10 cellular contexts compared by ENCODE assay signal in genomic region chr14:60161176-60162107, GRCh38. TPM values are rescaled to one million over a fixed set of nuclear protein-coding genes. Genes with fewer than 3 reads are reported as not detected.
DNase-seq lines count a peak whose midpoint lies in the region; ATAC-seq and TF ChIP-seq lines count a peak whose summit lies in the region.
"Had no signal": no experiment of that assay in that cellular context is flagged by ENCODE, and none has a peak within 500 bp of the region (broad histone marks: within the 10 kb centered on the region; RNA-seq: fewer than 3 reads in every experiment).

No MANE protein-coding gene starts in this region.

- TF ChIP-seq CTCF in esophagus squamous epithelium (IDR thresholded peaks at IDR 0.05), result no peak
- TF ChIP-seq CTCF in stomach (IDR thresholded peaks at IDR 0.05), result no peak
- TF ChIP-seq CTCF in GM13976 (IDR thresholded peaks at IDR 0.05; ENCODE audit: borderline replicate concordance, control extremely low read depth, extremely low read depth, insufficient read depth, missing control alignments), result no peak

- H3K27ac ChIP-seq in esophagus squamous epithelium, result peak overlapping the region; percentile 1 to 61 (median 53)
- peak overlapping the region in 4 of 5 donors; percentile 7 to 57 (median 42) for H3K27ac ChIP-seq in stomach
- H3K27ac ChIP-seq: BLaER1 had no signal

- H3K9me3 ChIP-seq in esophagus squamous epithelium (no peaks in the 10 kb centered on the region), stomach (no peaks in the 10 kb centered on the region)
- H3K9me3 ChIP-seq: BLaER1 had no signal

- no peaks in the 10 kb centered on the region for H3K9me3 Mint-ChIP-seq in activated T-cell treated with anti-CD3 and anti-CD28 coated beads, Interleukin-2, amount 50 U/mL, for 72 hours
- H3K9me3 Mint-ChIP-seq in activated T-cell treated with anti-CD3 and anti-CD28 coated beads, Interleukin-2, amount 50 U/mL, for 4 hours, result no peaks in the 10 kb centered on the region

- ATAC-seq in activated T-cell treated with anti-CD3 and anti-CD28 coated beads, Interleukin-2, amount 50 U/mL, for 72 hours (replicated peaks in 1 of 2), result no peak
- no peak for ATAC-seq in activated T-cell treated with anti-CD3 and anti-CD28 coated beads, Interleukin-2, amount 50 U/mL, for 4 hours

- no peak overlapping the region for H3K4me3 ChIP-seq in esophagus squamous epithelium
- no peak overlapping the region for H3K4me3 ChIP-seq in stomach
- H3K4me3 ChIP-seq: BLaER1 had no signal

- in situ Hi-C loops in GM13976 (cut with MboI; ENCODE audit: low sequenced_read_pairs, unreplicated experiment), result no loop called here

- H3K4me1 ChIP-seq in esophagus squamous epithelium, result peaks cover 9 to 55% (median 17%) of the 10 kb centered on the region in 3 donors
- peaks cover 11 to 88% (median 45%) of the 10 kb centered on the region in 4 donors for H3K4me1 ChIP-seq in stomach

- no peaks in the 10 kb centered on the region for H3K27me3 Mint-ChIP-seq in activated T-cell treated with anti-CD3 and anti-CD28 coated beads, Interleukin-2, amount 50 U/mL, for 72 hours (ENCODE audit: low read depth)
- no peaks in the 10 kb centered on the region for H3K27me3 Mint-ChIP-seq in activated T-cell treated with anti-CD3 and anti-CD28 coated beads, Interleukin-2, amount 50 U/mL, for 4 hours (ENCODE audit: low read depth)

- no peak for TF ChIP-seq EP300 in stomach (IDR thresholded peaks at IDR 0.05)

- H3K36me3 Mint-ChIP-seq in activated T-cell treated with anti-CD3 and anti-CD28 coated beads, Interleukin-2, amount 50 U/mL, for 72 hours (ENCODE audit: insufficient read depth in 2 of 2), result peaks cover 0 to 2% of the 10 kb centered on the region in 2 donors
- H3K36me3 Mint-ChIP-seq in activated T-cell treated with anti-CD3 and anti-CD28 coated beads, Interleukin-2, amount 50 U/mL, for 4 hours (ENCODE audit: insufficient read depth), result peaks cover 11% of the 10 kb centered on the region

- DNase-seq in activated T-cell treated with anti-CD3 and anti-CD28 coated beads, Interleukin-2, amount 50 U/mL, for 72 hours, result no peak
- no peak for DNase-seq in activated T-cell treated with anti-CD3 and anti-CD28 coated beads, Interleukin-2, amount 50 U/mL, for 4 hours
- peak; percentile 93 for DNase-seq in NCI-H69 (lab: John Stamatoyannopoulos, UW)
- no peak for DNase-seq in esophagus squamous epithelium (lab: John Stamatoyannopoulos, UW)
- no peak for DNase-seq in stomach
- DNase-seq in hepatic stellate cell (ENCODE audit: low spot score), result no peak
- DNase-seq in activated CD4-positive, CD25-positive, alpha-beta regulatory T cell treated with anti-CD3 and anti-CD28 coated beads, Interleukin-2, amount 50 U/mL, for 72 hours, result no peak
- no peak for DNase-seq in GM13976 (ENCODE audit: low spot score)
- DNase-seq: NK-92 treated with Interleukin-12 subunit alpha and Interleukin-12 subunit beta, amount 100 ng/mL, for 24 hours had no signal

- TF ChIP-seq POLR2A in esophagus squamous epithelium (IDR thresholded peaks at IDR 0.05), result no peak
- TF ChIP-seq POLR2A in stomach (IDR thresholded peaks at IDR 0.05), result no peak

- H3K27ac Mint-ChIP-seq in activated T-cell treated with anti-CD3 and anti-CD28 coated beads, Interleukin-2, amount 50 U/mL, for 72 hours, result peak overlapping the region; percentile 21

- H3K4me3 Mint-ChIP-seq in activated T-cell treated with anti-CD3 and anti-CD28 coated beads, Interleukin-2, amount 50 U/mL, for 72 hours, result no peak overlapping the region
- no peak overlapping the region for H3K4me3 Mint-ChIP-seq in activated T-cell treated with anti-CD3 and anti-CD28 coated beads, Interleukin-2, amount 50 U/mL, for 4 hours

- H3K36me3 ChIP-seq in esophagus squamous epithelium (no peaks in the 10 kb centered on the region), stomach (peaks cover 0 to 4% (median 1%) of the 10 kb centered on the region in 4 donors)

- intact Hi-C loops in esophagus squamous epithelium (cut with DNase I), result loop anchor here (10.0 kb wide), 1 partner anchor 67 kb away; the partner anchor contains the start of gene PCNX4
- intact Hi-C loops in stomach (cut with DNase I; ENCODE audit: low total_unique reads), result loop anchor here (10.0 kb wide), 1 partner anchor 67 kb away; the partner anchor contains the start of gene PCNX4

- H3K4me1 Mint-ChIP-seq in activated T-cell treated with anti-CD3 and anti-CD28 coated beads, Interleukin-2, amount 50 U/mL, for 72 hours (ENCODE audit: low read depth), result peaks cover 34% of the 10 kb centered on the region
- H3K4me1 Mint-ChIP-seq in activated T-cell treated with anti-CD3 and anti-CD28 coated beads, Interleukin-2, amount 50 U/mL, for 4 hours (ENCODE audit: low read depth), result peaks cover 75% of the 10 kb centered on the region

- 46 to 60% methylated on average over 2 of the region's 2 CpGs for WGBS in esophagus squamous epithelium, 2 donors
- WGBS in stomach, 5 donors, result 66 to 86% (median 76%) methylated on average over 2 of the region's 2 CpGs

- H3K27me3 ChIP-seq in esophagus squamous epithelium (no peaks in the 10 kb centered on the region), stomach (no peaks in the 10 kb centered on the region)
- H3K27me3 ChIP-seq: BLaER1 had no signal

RNA-seq across cellular contexts. Expression of gene DHRS7, which starts 3.8 kb away (rescaled TPM):
- 10 to 100 TPM; 71.3 to 79.4 TPM for total RNA-seq in activated T-cell treated with anti-CD3 and anti-CD28 coated beads, Interleukin-2, amount 50 U/mL, for 72 hours
- total RNA-seq in activated T-cell treated with anti-CD3 and anti-CD28 coated beads, Interleukin-2, amount 50 U/mL, for 4 hours, result 10 to 100 TPM; 30.1 to 41.7 (median 35.2) TPM
- total RNA-seq in esophagus squamous epithelium (10 to 100 TPM; 43.1 to 82.0 (median 60.1) TPM), stomach (100 to 1,000 TPM in 4 of 5 donors, 10 to 100 TPM in 1; 60.7 to 322 (median 158) TPM)
- 10 to 100 TPM; 26.6 to 45.9 (median 38.9) TPM for polyA plus RNA-seq in stomach
